Comparison of ENCODE assay signal across 10 cellular contexts in the genomic region with DNA sequence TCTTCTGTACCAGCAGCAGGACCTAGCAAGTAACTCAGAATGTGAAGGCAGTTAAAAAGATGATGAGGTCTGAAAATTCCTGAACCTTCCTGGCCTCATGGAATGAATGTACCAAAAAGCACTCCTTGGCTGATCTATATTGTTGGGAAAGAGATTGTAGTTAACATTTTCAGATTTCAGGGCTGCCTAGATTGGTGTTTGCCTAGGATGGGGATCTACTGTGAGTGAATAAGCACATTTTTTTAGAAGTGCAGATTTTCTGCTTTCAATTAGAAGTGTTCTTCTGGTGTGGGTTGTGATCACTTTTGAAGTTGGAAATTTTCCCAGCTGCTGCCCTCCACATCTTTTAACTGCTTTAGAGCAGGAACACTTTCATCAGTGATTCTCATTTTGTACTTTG. TPM values are rescaled to one million over a fixed set of nuclear protein-coding genes. Genes with fewer than 3 reads are reported as not detected.
DNase-seq lines count a peak whose midpoint lies in the region; ATAC-seq and TF ChIP-seq lines count a peak whose summit lies in the region.
"Had no signal": no experiment of that assay in that cellular context is flagged by ENCODE, and none has a peak within 500 bp of the region (broad histone marks: within the 10 kb centered on the region; RNA-seq: fewer than 3 reads in every experiment).

No MANE protein-coding gene starts in this region.

- no peak for TF ChIP-seq CTCF in right atrium auricular region (IDR thresholded peaks at IDR 0.05)
- no peak for TF ChIP-seq CTCF in lower lobe of right lung (IDR thresholded peaks at IDR 0.05)
- TF ChIP-seq CTCF in upper lobe of left lung (IDR thresholded peaks at IDR 0.05) = no peak
- TF ChIP-seq CTCF in prostate gland (IDR thresholded peaks at IDR 0.05) = no peak

- no peak for TF ChIP-seq EP300 in upper lobe of left lung (IDR thresholded peaks at IDR 0.05)

- H3K27ac Mint-ChIP-seq in activated naive CD8-positive, alpha-beta T cell treated with anti-CD3 and anti-CD28 coated beads, Interleukin-2, amount 50 U/mL, for 24 hours = peak overlapping the region; percentile 63

- no peak for ATAC-seq in activated naive CD8-positive, alpha-beta T cell treated with anti-CD3 and anti-CD28 coated beads, Interleukin-2, amount 50 U/mL, for 24 hours
- no peak for ATAC-seq in lower lobe of right lung
- ATAC-seq in upper lobe of left lung (ENCODE audit: low FRiP score in 2 of 2) = no peak

- H3K27ac ChIP-seq in right atrium auricular region (peak overlapping the region; percentile 12 to 53), lower lobe of right lung (peak overlapping the region; percentile 1), upper lobe of left lung (peak overlapping the region in 3 of 4 donors; percentile 2 to 53 (median 27)), prostate gland (peak overlapping the region in 1 of 2 donors; percentile 23)

- no peaks in the 10 kb centered on the region for H3K27me3 Mint-ChIP-seq in activated naive CD8-positive, alpha-beta T cell treated with anti-CD3 and anti-CD28 coated beads, Interleukin-2, amount 50 U/mL, for 24 hours

- no peak for TF ChIP-seq POLR2A in upper lobe of left lung (IDR thresholded peaks at IDR 0.05)
- TF ChIP-seq POLR2A in prostate gland (IDR thresholded peaks at IDR 0.05) = no peak

- no peaks in the 10 kb centered on the region for H3K9me3 ChIP-seq in right atrium auricular region
- no peaks in the 10 kb centered on the region for H3K9me3 ChIP-seq in lower lobe of right lung
- no peaks in the 10 kb centered on the region for H3K9me3 ChIP-seq in upper lobe of left lung
- no peaks in the 10 kb centered on the region for H3K9me3 ChIP-seq in prostate gland

- no peak overlapping the region for H3K4me3 ChIP-seq in right atrium auricular region
- H3K4me3 ChIP-seq in lower lobe of right lung = peak overlapping the region; percentile 2
- H3K4me3 ChIP-seq in upper lobe of left lung = no peak overlapping the region
- no peak overlapping the region for H3K4me3 ChIP-seq in prostate gland

- DNase-seq in right atrium auricular region (ENCODE audit: low spot score) (no peak), cardiac septum (ENCODE audit: low spot score) (no peak), lower lobe of right lung (no peak), upper lobe of left lung (no peak), glomerular visceral epithelial cell (ENCODE audit: extremely low spot score) (no peak), prostate gland (ENCODE audit: low spot score) (no peak), NOMO-1 (lab: John Stamatoyannopoulos, UW; ENCODE audit: unreplicated experiment in 2 of 2) (no peak)
- no peak for DNase-seq in activated naive CD8-positive, alpha-beta T cell treated with anti-CD3 and anti-CD28 coated beads, Interleukin-2, amount 50 U/mL, for 24 hours
- DNase-seq: activated gamma-delta T cell, NCI-H1694 treated with DMSO at 0.1 percent for 48 hours had no signal

- H3K36me3 ChIP-seq in right atrium auricular region = peaks cover 3% of the 10 kb centered on the region
- peaks cover 22% of the 10 kb centered on the region for H3K36me3 ChIP-seq in lower lobe of right lung
- no peaks in the 10 kb centered on the region for H3K36me3 ChIP-seq in upper lobe of left lung
- no peaks in the 10 kb centered on the region for H3K36me3 ChIP-seq in prostate gland

- H3K9me3 Mint-ChIP-seq in activated naive CD8-positive, alpha-beta T cell treated with anti-CD3 and anti-CD28 coated beads, Interleukin-2, amount 50 U/mL, for 24 hours = no peaks in the 10 kb centered on the region

- H3K4me1 ChIP-seq in right atrium auricular region (peaks cover 0 to 79% of the 10 kb centered on the region in 2 donors), lower lobe of right lung (peaks cover 86% of the 10 kb centered on the region), upper lobe of left lung (peaks cover 76 to 83% (median 81%) of the 10 kb centered on the region in 4 donors), prostate gland (replicated peaks) (peaks cover 26% of the 10 kb centered on the region)

- H3K4me3 Mint-ChIP-seq in activated naive CD8-positive, alpha-beta T cell treated with anti-CD3 and anti-CD28 coated beads, Interleukin-2, amount 50 U/mL, for 24 hours = no peak overlapping the region

- peaks cover 11% of the 10 kb centered on the region for H3K36me3 Mint-ChIP-seq in activated naive CD8-positive, alpha-beta T cell treated with anti-CD3 and anti-CD28 coated beads, Interleukin-2, amount 50 U/mL, for 24 hours (ENCODE audit: low read depth)

- peaks cover 85% of the 10 kb centered on the region for H3K4me1 Mint-ChIP-seq in activated naive CD8-positive, alpha-beta T cell treated with anti-CD3 and anti-CD28 coated beads, Interleukin-2, amount 50 U/mL, for 24 hours

- intact Hi-C loops in cardiac septum (cut with DNase I) (no loop called here), lower lobe of right lung (cut with DNase I) (loop anchor here (10.0 kb wide), 1 partner anchor 50 kb away; no protein-coding TSS in a partner anchor), prostate gland (cut with DNase I) (loop anchor here (10.0 kb wide), 1 partner anchor 50 kb away; no protein-coding TSS in a partner anchor)

- no peaks in the 10 kb centered on the region for H3K27me3 ChIP-seq in right atrium auricular region
- no peaks in the 10 kb centered on the region for H3K27me3 ChIP-seq in lower lobe of right lung (ENCODE audit: low read depth)
- H3K27me3 ChIP-seq in upper lobe of left lung = no peaks in the 10 kb centered on the region
- H3K27me3 ChIP-seq in prostate gland (replicated peaks; ENCODE audit: insufficient read depth) = no peaks in the 10 kb centered on the region

RNA-seq across cellular contexts. Expression of a gene that starts 6.2 kb away (rescaled TPM):
- total RNA-seq in right atrium auricular region (10 to 100 TPM; 15.6 to 25.1 TPM), cardiac septum (17.6 TPM), lower lobe of right lung (48.8 TPM), upper lobe of left lung (10 to 100 TPM; 29.9 to 95.3 (median 43.9) TPM), prostate gland (10 to 100 TPM; 39.6 to 58.1 TPM)
